ENCODE assay signal across 21 cellular contexts in the genomic region with DNA sequence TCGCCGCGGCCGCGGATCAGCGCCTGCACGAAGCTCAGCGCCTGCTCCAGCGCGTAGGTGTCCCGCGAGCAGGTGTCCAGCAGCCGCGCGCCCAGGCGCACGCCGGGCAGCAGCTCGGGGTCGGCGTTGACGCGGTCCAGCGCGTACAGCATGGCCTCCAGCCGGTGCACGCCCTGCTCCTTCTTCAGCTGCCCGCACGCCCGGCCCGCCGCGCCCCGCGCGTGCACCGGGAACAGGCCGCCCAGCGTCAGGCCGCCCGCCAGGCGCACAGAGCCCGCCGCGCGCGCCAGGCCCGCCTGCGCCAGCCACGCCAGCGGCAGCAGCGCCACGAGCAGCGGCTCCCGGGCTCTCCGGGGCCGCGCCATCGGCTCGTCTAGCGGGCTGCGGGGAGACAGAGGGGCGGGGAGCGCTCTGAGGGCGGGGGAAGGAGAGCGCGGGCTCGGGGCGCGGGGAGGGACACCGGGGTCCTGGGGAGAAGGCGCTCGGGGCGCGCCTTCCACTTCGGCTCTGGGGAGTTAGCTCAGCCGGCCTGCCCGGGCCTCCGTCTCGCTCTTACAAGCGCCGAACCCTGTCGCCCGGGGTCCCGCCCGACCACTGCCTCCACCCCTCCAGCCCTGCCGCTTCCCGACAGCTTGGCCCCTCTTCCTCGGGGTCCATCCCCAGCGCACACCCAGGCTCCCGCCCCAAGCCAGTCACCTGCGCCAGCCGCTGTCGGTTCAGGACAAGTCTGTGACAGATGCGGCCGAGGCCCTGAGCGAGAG. TPM values are rescaled to one million over a fixed set of nuclear protein-coding genes. Genes with fewer than 3 reads are reported as not detected.
DNase-seq lines count a peak whose midpoint lies in the region; ATAC-seq, FAIRE-seq and TF ChIP-seq lines count a peak whose summit lies in the region.
"Had no signal": no experiment of that assay in that cellular context is flagged by ENCODE, and none has a peak within 500 bp of the region (broad histone marks: within the 10 kb centered on the region; RNA-seq: fewer than 3 reads in every experiment).

Gene GRM6 (minus strand): TSS at position 741 of the 761 bp plus-strand sequence. CDS start 376 bp downstream, at position 365.

- H3K36me3 ChIP-seq in left ventricle myocardium inferior (no peaks in the 10 kb centered on the region), heart right ventricle (no peaks in the 10 kb centered on the region), endodermal cell (ENCODE audit: control insufficient read depth, insufficient read depth, low read length) (no peaks in the 10 kb centered on the region), mesodermal cell (ENCODE audit: control insufficient read depth, insufficient read depth, low read length) (no peaks in the 10 kb centered on the region)
- H3K36me3 ChIP-seq: sigmoid colon had no signal

- DNase-seq in left ventricle myocardium inferior, result no peak
- no peak for DNase-seq in heart right ventricle
- DNase-seq in endodermal cell, result peak; percentile 76
- DNase-seq in urothelium cell line (ENCODE audit: low spot score), result peak; percentile 18
- DNase-seq in medulla oblongata (ENCODE audit: extremely low spot score), result no peak
- DNase-seq: ACHN; CD8-positive, alpha-beta T cell; kidney; NCI-H2029 treated with DMSO at 0.1 percent for 48 hours; nucleus accumbens; SHP77 treated with DMSO at 0.1 percent for 48 hours; sigmoid colon; stimulated activated CD4-positive, alpha-beta T cell treated with anti-CD3 and anti-CD28 coated beads, Interleukin-1b, Interleukin-23, amount 100 ng/mL, for 48 hours had no signal

- H3K9ac ChIP-seq in endodermal cell (ENCODE audit: extremely low read depth, low read length, poor library complexity, severe bottlenecking), result no peak within 1 kb of the TSS

- peaks cover 9% of the 10 kb centered on the region for H3K9me3 ChIP-seq in left ventricle myocardium inferior (replicated peaks)
- H3K9me3 ChIP-seq in heart right ventricle, result peaks cover 0 to 17% (median under 1%) of the 10 kb centered on the region in 11 donors
- H3K9me3 ChIP-seq in endodermal cell (ENCODE audit: control insufficient read depth, low read length), result peaks cover 6% of the 10 kb centered on the region
- peaks cover 15% of the 10 kb centered on the region for H3K9me3 ChIP-seq in mesodermal cell (ENCODE audit: control insufficient read depth, low read length)

- FAIRE-seq in urothelium cell line (lab: Jason Lieb, UNC), result no peak
- FAIRE-seq: frontal cortex, kidney had no signal

- peaks cover 4% of the 10 kb centered on the region for H3K4me1 ChIP-seq in left ventricle myocardium inferior
- H3K4me1 ChIP-seq in heart right ventricle, result peaks cover 0 to 2% (median 0%) of the 10 kb centered on the region in 9 donors
- H3K4me1 ChIP-seq in endodermal cell (ENCODE audit: control insufficient read depth, insufficient read depth, low read length), result no peaks in the 10 kb centered on the region
- no peaks in the 10 kb centered on the region for H3K4me1 ChIP-seq in mesodermal cell (ENCODE audit: control insufficient read depth, insufficient read depth, low read length, poor library complexity, severe bottlenecking)

- peaks cover 4% of the 10 kb centered on the region for H3K4me1 Mint-ChIP-seq in endodermal cell
- H3K4me1 Mint-ChIP-seq: mesothelial cell of epicardium had no signal

- peak within 1 kb of the TSS; percentile 33 for H3K4me3 ChIP-seq in left ventricle myocardium inferior
- H3K4me3 ChIP-seq in heart right ventricle, result peak within 1 kb of the TSS in 1 of 10 donors; percentile 10
- no peak within 1 kb of the TSS for H3K4me3 ChIP-seq in endodermal cell (ENCODE audit: low read length)
- H3K4me3 ChIP-seq in mesodermal cell (ENCODE audit: extremely low read depth, insufficient read depth, low read length, poor library complexity, severe bottlenecking), result peak within 1 kb of the TSS; percentile 21
- H3K4me3 ChIP-seq: sigmoid colon had no signal

- WGBS in heart right ventricle, 2 donors, result 1 to 2% methylated on average over 91 to 96 of the region's 97 CpGs
- 20 to 21% methylated on average over 11 to 97 of the region's 97 CpGs for WGBS in endodermal cell (ENCODE audit: insufficient coverage in 1 of 2, insufficient read length in 1 of 2), 2 experiments
- WGBS in mesodermal cell (ENCODE audit: insufficient coverage in 2 of 2), 2 experiments, result 5 to 16% methylated on average over 61 to 75 of the region's 97 CpGs

- H3K27ac ChIP-seq in left ventricle myocardium inferior (replicated peaks), result no peak within 1 kb of the TSS
- H3K27ac ChIP-seq in heart right ventricle, result no peak within 1 kb of the TSS
- no peak within 1 kb of the TSS for H3K27ac ChIP-seq in endodermal cell (ENCODE audit: low read depth, low read length)
- H3K27ac ChIP-seq in mesodermal cell (ENCODE audit: low read depth, low read length, severe bottlenecking), result no peak within 1 kb of the TSS
- H3K27ac ChIP-seq: epithelial cell of prostate, sigmoid colon had no signal

- peaks cover 87% of the 10 kb centered on the region for H3K27me3 ChIP-seq in left ventricle myocardium inferior (ENCODE audit: low read depth)
- H3K27me3 ChIP-seq in heart right ventricle, result peaks cover 11 to 58% (median 47%) of the 10 kb centered on the region in 7 donors
- peaks cover 46% of the 10 kb centered on the region for H3K27me3 ChIP-seq in endodermal cell (ENCODE audit: control insufficient read depth, insufficient read depth, low read length, poor library complexity, severe bottlenecking)

- H3K36me3 Mint-ChIP-seq in endodermal cell (ENCODE audit: low read depth), result no peaks in the 10 kb centered on the region
- H3K36me3 Mint-ChIP-seq: CD8-positive, alpha-beta T cell had no signal

- no peak within 1 kb of the TSS for H3K27ac Mint-ChIP-seq in endodermal cell
- H3K27ac Mint-ChIP-seq: activated T-helper 2 cell treated with anti-CD3 and anti-CD28 coated beads, Interferon-gamma antibody, Interleukin-2, Interleukin-4, amounts not matched to agents 10 μg/mL and 5 μg/mL and 100 μg/mL, durations not matched to agents 14 hours and 24 hours and 36 hours; CD8-positive, alpha-beta T cell; mesothelial cell of epicardium; T-helper 1 cell treated with Interleukin-12 subunit alpha and Interleukin-12 subunit beta and Interleukin-4 antibody, amounts not matched to agents 30 μg/mL and 1 μg/mL, for 36 hours had no signal

- peaks cover 64% of the 10 kb centered on the region for H3K27me3 Mint-ChIP-seq in endodermal cell (ENCODE audit: insufficient read depth)

- peak within 1 kb of the TSS; percentile 22 for H3K4me3 Mint-ChIP-seq in endodermal cell
- H3K4me3 Mint-ChIP-seq: CD8-positive, alpha-beta T cell; mesothelial cell of epicardium; T-helper 1 cell treated with Interleukin-12 subunit alpha and Interleukin-12 subunit beta and Interleukin-4 antibody, amounts not matched to agents 30 μg/mL and 1 μg/mL, for 36 hours had no signal

- peaks cover 10% of the 10 kb centered on the region for H3K9me3 Mint-ChIP-seq in endodermal cell

- no peak for ATAC-seq in heart right ventricle
- no peak for ATAC-seq in HG03457 (IDR thresholded peaks at IDR 0.05; ENCODE audit: unreplicated experiment)
- ATAC-seq in GM18907 (IDR thresholded peaks at IDR 0.05; ENCODE audit: unreplicated experiment), result no peak
- ATAC-seq: CD8-positive, alpha-beta T cell had no signal

- intact Hi-C loops in left ventricle myocardium inferior (cut with micrococcal nuclease) (no loop called here), heart right ventricle (cut with DNase I) (no loop called here)

- TF ChIP-seq CTCF in left ventricle myocardium inferior (IDR thresholded peaks at IDR 0.05; ENCODE audit: borderline replicate concordance) (no peak), heart right ventricle (IDR thresholded peaks at IDR 0.05) (no peak), endodermal cell (conservative IDR thresholded peaks at IDR 0.05) (no peak)

RNA-seq across cellular contexts. Expression of gene GRM6, which starts in this region (rescaled TPM):
- total RNA-seq in left ventricle myocardium inferior (not detected), heart right ventricle (not detected), endodermal cell (not detected)
- polyA plus RNA-seq in heart right ventricle, result not detected
- not detected for polyA plus RNA-seq in endodermal cell (2013, experiment 1 of 2)
- polyA plus RNA-seq in endodermal cell (2013, experiment 2 of 2), result not detected
- not detected for polyA plus RNA-seq in mesodermal cell (2013, experiment 1 of 2)
- not detected for polyA plus RNA-seq in mesodermal cell (2013, experiment 2 of 2)
- total RNA-seq: activated T-helper 2 cell treated with anti-CD3 and anti-CD28 coated beads, Interferon-gamma antibody, Interleukin-2, Interleukin-4, amounts not matched to agents 10 μg/mL and 5 μg/mL and 100 μg/mL, durations not matched to agents 14 hours and 24 hours and 36 hours; CD8-positive, alpha-beta T cell; kidney; mesothelial cell of epicardium; sigmoid colon had no signal

Comparison
In these comparisons a context has a peak if more than half of its experiments do, and no peak if none do; other contexts are left out.
1. Peak in DNase-seq in endodermal cell; RNA of the gene not detected or under 1 TPM.